24 cellular contexts compared by ENCODE assay signal in the genomic region with DNA sequence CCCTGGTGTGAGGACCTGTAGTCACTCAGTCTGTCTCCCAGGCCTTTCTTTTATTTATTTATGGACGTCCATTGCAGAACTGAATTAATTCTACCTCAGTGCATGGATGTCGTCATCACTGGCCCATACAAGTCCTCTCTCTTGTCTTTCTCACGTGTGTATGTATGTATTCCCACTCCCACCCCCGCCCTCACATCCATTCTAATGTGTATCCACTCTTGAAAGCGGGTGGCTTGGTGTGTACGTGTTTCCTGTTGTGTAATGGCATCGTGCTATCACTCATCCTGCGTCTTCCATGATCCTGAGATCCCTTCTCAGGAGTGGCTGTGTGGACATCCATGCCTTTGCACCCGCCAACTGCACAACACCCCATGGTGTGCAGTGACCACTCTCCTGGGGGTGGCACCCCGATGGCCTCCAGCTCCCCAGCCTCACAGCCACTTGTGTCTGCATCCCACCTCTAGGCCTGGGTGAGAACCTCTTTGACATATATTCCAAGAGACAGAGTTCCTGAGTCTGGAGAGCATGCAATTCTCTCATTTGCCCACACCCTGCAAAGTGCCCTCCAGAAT. TPM values are rescaled to one million over a fixed set of nuclear protein-coding genes. Genes with fewer than 3 reads are reported as not detected.
DNase-seq lines count a peak whose midpoint lies in the region; ATAC-seq, FAIRE-seq and TF ChIP-seq lines count a peak whose summit lies in the region.
"Had no signal": no experiment of that assay in that cellular context is flagged by ENCODE, and none has a peak within 500 bp of the region (broad histone marks: within the 10 kb centered on the region; RNA-seq: fewer than 3 reads in every experiment).

No MANE protein-coding gene starts in this region.

- H3K36me3 ChIP-seq in HepG2 (replicated peaks in 1 of 2; ENCODE audit: control insufficient read depth in 1 of 2, insufficient read depth in 2 of 2, low read length in 2 of 2) (no peaks in the 10 kb centered on the region), right lobe of liver (no peaks in the 10 kb centered on the region), H1 (ENCODE audit: control insufficient read depth in 2 of 4, insufficient read depth in 4 of 4, low read length in 3 of 4) (no peaks in the 10 kb centered on the region), PC-9 (ENCODE audit: low read depth) (no peaks in the 10 kb centered on the region)
- H3K36me3 ChIP-seq: BLaER1 treated with 17β-estradiol and CSF1 and Interleukin-3, amounts not matched to agents 10 nM and 100 nM; MG63; SJSA1 had no signal

- no peaks in the 10 kb centered on the region for H3K79me1 ChIP-seq in H1 (ENCODE audit: low read depth, low read length)

- H3K79me2 ChIP-seq in HepG2 (ENCODE audit: insufficient read depth, low read length) (no peaks in the 10 kb centered on the region), H1 (ENCODE audit: control insufficient read depth in 1 of 2, insufficient read depth in 2 of 2, low read length in 2 of 2) (no peaks in the 10 kb centered on the region), PC-9 (ENCODE audit: low read depth) (no peaks in the 10 kb centered on the region)

- H4K20me1 ChIP-seq in HepG2 (ENCODE audit: insufficient read depth, low read length) (no peaks in the 10 kb centered on the region), H1 (replicated peaks in 1 of 2; ENCODE audit: control insufficient read depth in 1 of 2, insufficient read depth in 2 of 2, low read length in 2 of 2) (no peaks in the 10 kb centered on the region), PC-9 (ENCODE audit: insufficient read depth) (no peaks in the 10 kb centered on the region)
- H4K20me1 ChIP-seq: BLaER1 treated with 17β-estradiol and CSF1 and Interleukin-3, amounts not matched to agents 10 nM and 100 nM had no signal

- in situ Hi-C loops in HepG2 (cut with HindIII; ENCODE audit: extremely low pct_ligation_motif_present, low pct_unique_long_range_greater_than_20kb) = no loop called here

- FAIRE-seq in HepG2 (lab: Jason Lieb, UNC) (no peak), H1 (lab: Jason Lieb, UNC) (no peak)
- FAIRE-seq: A549 had no signal

- no peak overlapping the region for H2BK120ac ChIP-seq in H1 (replicated peaks; ENCODE audit: low read depth, low read length)

- H2BK15ac ChIP-seq in H1 (ENCODE audit: low read length) = no peak overlapping the region

- H2AFZ ChIP-seq in HepG2 (ENCODE audit: low read length) (no peak overlapping the region), H1 (ENCODE audit: low read length) (no peak overlapping the region), PC-9 (no peak overlapping the region)

- BruUV-seq in HepG2 (replicated peaks; lab: Mats Ljungman, UMichigan) = no TSS peak
- no TSS peak for BruUV-seq in PC-9 (replicated peaks; lab: Mats Ljungman, UMichigan)

- DNase-seq in HepG2 (ENCODE audit: low spot score) (no peak), right lobe of liver (no peak), H1 (ENCODE audit: low read depth in 1 of 2, low spot score in 2 of 2) (peak in 1 of 2 experiments; percentile 19), sciatic nerve (ENCODE audit: low spot score) (peak; percentile 8), PC-9 (no peak), HEK293T (ENCODE audit: extremely low spot score) (no peak)
- DNase-seq: AML-193; CD4-positive, alpha-beta T cell; DMS53; GOT3; KG1; MG63; NCI-H2029; NCI-H446 treated with DMSO at 0.1 percent for 48 hours; NCI-H526 treated with DMSO at 0.1 percent for 48 hours; Right ventricle myocardium superior; RPMI8226 had no signal

- no peak overlapping the region for H4K5ac ChIP-seq in H1 (ENCODE audit: insufficient read length, low read depth, low read length)

- 5% methylated on average over 9 of the region's 10 CpGs for WGBS in HepG2 (ENCODE audit: low lambda C conversion rate)
- 79% methylated on average over 9 of the region's 10 CpGs for WGBS in right lobe of liver (ENCODE audit: insufficient coverage, low coverage, low lambda C conversion rate, missing lambda C conversion rate)
- WGBS in H1 (ENCODE audit: extremely low coverage in 1 of 2, insufficient coverage in 1 of 2, insufficient read length in 1 of 2, insufficient replicate concordance in 2 of 2, low coverage in 1 of 2, low lambda C conversion rate in 2 of 2, missing lambda C conversion rate in 1 of 2), 2 experiments = 91% methylated on average over 10 of the region's 10 CpGs; no CpG with 5 or more reads in 1 of the 2 experiments

- peaks cover 6 to 53% of the 10 kb centered on the region in 2 experiments for H3K27me3 ChIP-seq in HepG2 (ENCODE audit: control insufficient read depth in 1 of 2, insufficient read depth in 2 of 2, low read length in 2 of 2)
- H3K27me3 ChIP-seq in right lobe of liver = no peaks in the 10 kb centered on the region
- no peaks in the 10 kb centered on the region for H3K27me3 ChIP-seq in H1 (replicated peaks in 1 of 4; ENCODE audit: control insufficient read depth in 3 of 4, extremely low read depth in 1 of 4, insufficient read depth in 3 of 4, low read length in 3 of 4)
- peaks cover 97% of the 10 kb centered on the region for H3K27me3 ChIP-seq in PC-9 (ENCODE audit: insufficient read depth, low read depth)
- H3K27me3 ChIP-seq: BLaER1 treated with 17β-estradiol and CSF1 and Interleukin-3, amounts not matched to agents 10 nM and 100 nM; MG63 had no signal

- TF ChIP-seq RAD21 in HepG2 (CRISPR knock-in tag; IDR thresholded peaks at IDR 0.05) (no peak), H1 (IDR thresholded peaks at IDR 0.05 in 1 of 2, conservative IDR thresholded peaks at IDR 0.05 in 1 of 2; ENCODE audit: low read depth in 2 of 2, low read length in 2 of 2) (no peak)

- H3K9me3 ChIP-seq in HepG2 (ENCODE audit: low read length) (no peaks in the 10 kb centered on the region), right lobe of liver (no peaks in the 10 kb centered on the region), H1 (ENCODE audit: insufficient read depth in 2 of 2, low read depth in 1 of 2, low read length in 1 of 2) (no peaks in the 10 kb centered on the region), PC-9 (ENCODE audit: insufficient read depth, low read depth) (no peaks in the 10 kb centered on the region)
- H3K9me3 ChIP-seq: A549; BLaER1 treated with 17β-estradiol and CSF1 and Interleukin-3, amounts not matched to agents 10 nM and 100 nM; MG63; SJSA1 had no signal

- no peak overlapping the region for H3K27ac ChIP-seq in HepG2 (ENCODE audit: extremely low read length, insufficient read depth, low read length)
- H3K27ac ChIP-seq in right lobe of liver = no peak overlapping the region
- no peak overlapping the region for H3K27ac ChIP-seq in H1 (ENCODE audit: low read depth, low read length)
- H3K27ac ChIP-seq in PC-9 = no peak overlapping the region
- H3K27ac ChIP-seq: A549; BLaER1 treated with 17β-estradiol and CSF1 and Interleukin-3, amounts not matched to agents 10 nM and 100 nM; SJSA1 had no signal

- H3K4me1 ChIP-seq in HepG2 (ENCODE audit: insufficient read depth, low read length) (no peaks in the 10 kb centered on the region), right lobe of liver (no peaks in the 10 kb centered on the region), H1 (replicated peaks in 1 of 4; ENCODE audit: control insufficient read depth in 3 of 4, insufficient read depth in 4 of 4, low read length in 3 of 4) (peaks cover 0 to 6% (median 0%) of the 10 kb centered on the region in 4 experiments; a peak in 1 of 7 replicates), PC-9 (replicated peaks; ENCODE audit: insufficient read depth) (no peaks in the 10 kb centered on the region)
- H3K4me1 ChIP-seq: A549, SJSA1 had no signal

- H3K4me3 ChIP-seq in HepG2 (replicated peaks in 1 of 3; ENCODE audit: insufficient read depth in 1 of 3, low read depth in 2 of 3, low read length in 3 of 3) = no peak overlapping the region
- no peak overlapping the region for H3K4me3 ChIP-seq in right lobe of liver
- H3K4me3 ChIP-seq in H1 (ENCODE audit: extremely low read depth in 1 of 4, insufficient read depth in 2 of 4, low read depth in 3 of 4, low read length in 4 of 4) = no peak overlapping the region
- H3K4me3 ChIP-seq in PC-9 = no peak overlapping the region
- H3K4me3 ChIP-seq: A549; BLaER1 treated with 17β-estradiol and CSF1 and Interleukin-3, amounts not matched to agents 10 nM and 100 nM; MG63; SJSA1 had no signal

- no peaks in the 10 kb centered on the region for H3K23me2 ChIP-seq in H1 (ENCODE audit: low read depth, low read length)

- CTCF ChIA-PET in HepG2 (lab: Yijun Ruan, JAX; ENCODE audit: low intra/inter-chr PET ratio, low total read pairs) (no interaction called here), H1 (lab: Charles Lee; ENCODE audit: partially characterized antibody) (no interaction called here), PC-9 (lab: Charles Lee) (no interaction called here), HEK293T (lab: Yijun Ruan, JAX) (no interaction called here)

- H3K14ac ChIP-seq in H1 (ENCODE audit: insufficient read length) = no peak overlapping the region

- H3K4me2 ChIP-seq in HepG2 (ENCODE audit: low read depth, low read length) (no peak overlapping the region), H1 (ENCODE audit: insufficient read depth in 1 of 2, low read depth in 2 of 2, low read length in 2 of 2) (no peak overlapping the region), PC-9 (no peak overlapping the region)
- H3K4me2 ChIP-seq: A549; BLaER1 treated with 17β-estradiol and CSF1 and Interleukin-3, amounts not matched to agents 10 nM and 100 nM had no signal

- no peak for ATAC-seq in HepG2
- ATAC-seq in right lobe of liver = no peak
- ATAC-seq in sciatic nerve = no peak
- no peak for ATAC-seq in HG02798 (IDR thresholded peaks at IDR 0.05; ENCODE audit: poor library complexity, unreplicated experiment)
- ATAC-seq: A549, HCT116 had no signal

- no peak overlapping the region for H3K18ac ChIP-seq in H1 (ENCODE audit: extremely low read depth, low read length)

- TF ChIP-seq POLR2A in HepG2 (IDR thresholded peaks at IDR 0.05; ENCODE audit: insufficient read depth in 1 of 2, low read depth in 2 of 2, low read length in 2 of 2) (no peak), right lobe of liver (IDR thresholded peaks at IDR 0.05) (no peak), H1 (IDR thresholded peaks at IDR 0.05; ENCODE audit: control extremely low read depth in 1 of 2, low read depth in 2 of 2, low read length in 2 of 2) (no peak)

- intact Hi-C loops in HepG2 (cut with micrococcal nuclease; ENCODE audit: unreplicated experiment) (no loop called here), right lobe of liver (cut with DNase I) (no loop called here), sciatic nerve (cut with DNase I) (no loop called here), PC-9 (cut with micrococcal nuclease; ENCODE audit: unreplicated experiment) (no loop called here)

- no peaks in the 10 kb centered on the region for H3K9me2 ChIP-seq in PC-9 (ENCODE audit: insufficient read depth)

- POLR2A ChIA-PET in HepG2 (lab: Yijun Ruan, JAX) (no interaction called here), H1 (lab: Charles Lee; ENCODE audit: partially characterized antibody) (no interaction called here), PC-9 (lab: Charles Lee; ENCODE audit: unreplicated experiment) (no interaction called here), HEK293T (lab: Yijun Ruan, JAX) (no interaction called here)

- no peak overlapping the region for H2BK20ac ChIP-seq in H1 (ENCODE audit: low read length)

- no peak overlapping the region for H3K9ac ChIP-seq in HepG2 (ENCODE audit: insufficient read depth, low read depth, low read length)
- no peak overlapping the region for H3K9ac ChIP-seq in H1 (replicated peaks in 1 of 4; ENCODE audit: extremely low read depth in 1 of 4, low read depth in 3 of 4, low read length in 3 of 4)
- H3K9ac ChIP-seq: BLaER1 treated with 17β-estradiol and CSF1 and Interleukin-3, amounts not matched to agents 10 nM and 100 nM had no signal

- no peak overlapping the region for H3K4ac ChIP-seq in H1 (replicated peaks; ENCODE audit: insufficient read length, low read depth, low read length)

- no peak overlapping the region for H3K56ac ChIP-seq in H1 (replicated peaks; ENCODE audit: insufficient read length, low read depth, low read length)

- H2BK12ac ChIP-seq in H1 (ENCODE audit: low read depth, low read length) = no peak overlapping the region

- TF ChIP-seq EP300 in HepG2 (IDR thresholded peaks at IDR 0.05; ENCODE audit: low read depth in 2 of 2, low read length in 2 of 2) (no peak), HepG2 (CRISPR knock-in tag; IDR thresholded peaks at IDR 0.05; ENCODE audit: borderline replicate concordance) (no peak), H1 (IDR thresholded peaks at IDR 0.05; ENCODE audit: borderline replicate concordance in 1 of 2, low read depth in 2 of 2, low read length in 2 of 2) (no peak)

- H2AK5ac ChIP-seq in H1 (ENCODE audit: low read depth, low read length) = no peak overlapping the region

- H3F3A ChIP-seq in PC-9 (ENCODE audit: insufficient read depth, low read depth) = no peaks in the 10 kb centered on the region

- peak overlapping the region; percentile 40 for H4K8ac ChIP-seq in H1 (ENCODE audit: extremely low read depth, insufficient read depth, low read length)

- no peak overlapping the region for H3K23ac ChIP-seq in H1 (ENCODE audit: insufficient read length)

- H2BK5ac ChIP-seq in H1 (ENCODE audit: low read depth, low read length) = no peak overlapping the region

- TF ChIP-seq CTCF in HepG2 (CRISPR knock-in tag; IDR thresholded peaks at IDR 0.05) (no peak), right lobe of liver (IDR thresholded peaks at IDR 0.05) (no peak), H1 (IDR thresholded peaks at IDR 0.05; ENCODE audit: control extremely low read depth in 1 of 3, insufficient read depth in 1 of 3, low read depth in 1 of 3, low read length in 3 of 3) (no peak), PC-9 (conservative IDR thresholded peaks at IDR 0.05) (no peak)

- H4K91ac ChIP-seq in H1 (replicated peaks; ENCODE audit: insufficient read length, low read length) = no peak overlapping the region

RNA-seq across cellular contexts. Expression of a gene that starts 3.0 kb away (rescaled TPM):
- total RNA-seq in HepG2 (2016; rRNA removed; fragmentation: Illumina TruSeq; extraction: Trizol) = not detected in 2 replicates
- total RNA-seq in HepG2 (2016; cell fraction: cytosol; rRNA removed; fragmentation: Illumina TruSeq; extraction: Trizol; ENCODE audit: low read depth) = not detected in 2 replicates
- not detected in 2 replicates for total RNA-seq in HepG2 (2016; cell fraction: insoluble cytoplasmic fraction; rRNA removed; fragmentation: Illumina TruSeq; extraction: Trizol)
- not detected in 2 replicates for total RNA-seq in HepG2 (2016; cell fraction: membrane; rRNA removed; fragmentation: Illumina TruSeq; extraction: Trizol)
- total RNA-seq in HepG2 (2016; cell fraction: nucleus; rRNA removed; fragmentation: Illumina TruSeq; extraction: Trizol) = not detected in 2 replicates
- not detected in 2 replicates for polyA plus RNA-seq in HepG2 (2011; rRNA removed)
- not detected in 2 replicates for polyA plus RNA-seq in HepG2 (2011; cell fraction: cytosol; rRNA removed)
- polyA plus RNA-seq in HepG2 (2011; cell fraction: nucleus; rRNA removed) = not detected in 2 replicates
- polyA plus RNA-seq in HepG2 (2012) = not detected in 2 replicates
- not detected in 2 replicates for polyA plus RNA-seq in HepG2 (2016; cell fraction: cytosol; fragmentation: Illumina TruSeq; extraction: Trizol; ENCODE audit: low read depth)
- not detected in 2 replicates for polyA plus RNA-seq in HepG2 (2016; cell fraction: insoluble cytoplasmic fraction; fragmentation: Illumina TruSeq; extraction: Trizol; ENCODE audit: low read depth)
- polyA plus RNA-seq in HepG2 (2016; cell fraction: membrane; fragmentation: Illumina TruSeq; extraction: Trizol; ENCODE audit: low read depth) = not detected in 2 replicates
- not detected in 2 replicates for polyA plus RNA-seq in HepG2 (2016; cell fraction: nucleus; fragmentation: Illumina TruSeq; extraction: Trizol; ENCODE audit: insufficient read depth, low read depth)
- polyA minus RNA-seq in HepG2 (2011; rRNA and poly(A)+ RNA removed; ENCODE audit: low replicate concordance) = not detected in 2 replicates
- not detected in 2 replicates for polyA minus RNA-seq in HepG2 (2011; cell fraction: cytosol; rRNA and poly(A)+ RNA removed)
- not detected in 2 replicates for polyA minus RNA-seq in HepG2 (2011; cell fraction: nucleus; rRNA and poly(A)+ RNA removed)
- 10 to 100 TPM in 1 of 6 experiments, 1 to 10 TPM in 2, not detected in 3; 2.2 to 17.5 (median 9.4) TPM for total RNA-seq in right lobe of liver
- total RNA-seq in H1 (2021; fragmentation: NEBNext Ultra II Directional; extraction: Animal tissue kit (Norgen Biotek cat#: 25700)) = 0.15 and 0.48 TPM in 2 replicates
- 0.17 TPM in 2 replicates for polyA plus RNA-seq in H1 (2011; rRNA removed)
- 0.06 TPM for polyA plus RNA-seq in H1 (2011; cell fraction: cytosol; rRNA removed)
- polyA plus RNA-seq in H1 (2011; cell fraction: nucleus; rRNA removed) = 0.16 TPM
- polyA plus RNA-seq in H1 (2012, experiment 1 of 2) = 0.17 to 0.21 TPM (median 0.21 TPM) in 3 of 4 replicates, not detected in the other
- polyA plus RNA-seq in H1 (2012, experiment 2 of 2) = 0.20 TPM
- 0.16 TPM for polyA plus RNA-seq in H1 (2013, experiment 1 of 2)
- 0.17 TPM for polyA plus RNA-seq in H1 (2013, experiment 2 of 2)
- 0.09 TPM in 1 of 2 replicates, not detected in the other for polyA minus RNA-seq in H1 (2011; rRNA and poly(A)+ RNA removed)
- polyA minus RNA-seq in H1 (2011; cell fraction: cytosol; rRNA and poly(A)+ RNA removed) = not detected
- polyA minus RNA-seq in H1 (2011; cell fraction: nucleus; rRNA and poly(A)+ RNA removed) = 0.40 TPM
- total RNA-seq in sciatic nerve = not detected
- total RNA-seq in PC-9 (2021) = 11.4 and 13.1 TPM in 2 replicates
- total RNA-seq: CD4-positive, alpha-beta T cell; HT1080; Right ventricle myocardium superior; SJSA1 had no signal
- polyA plus RNA-seq: A549 had no signal

RNA-seq across cellular contexts. Expression of a gene that starts 48.7 kb away (rescaled TPM):
- total RNA-seq in HepG2 (2016; rRNA removed; fragmentation: Illumina TruSeq; extraction: Trizol) (not detected in 2 replicates), right lobe of liver (1,000 to 10,000 TPM in 1 of 6 experiments, 100 to 1,000 TPM in 5; 441 to 1,033 (median 702) TPM), sciatic nerve (69.7 TPM), PC-9 (2021) (not detected in 2 replicates)
- total RNA-seq in HepG2 (2016; cell fraction: cytosol; rRNA removed; fragmentation: Illumina TruSeq; extraction: Trizol; ENCODE audit: low read depth) = not detected in 2 replicates
- total RNA-seq in HepG2 (2016; cell fraction: insoluble cytoplasmic fraction; rRNA removed; fragmentation: Illumina TruSeq; extraction: Trizol) = not detected in 2 replicates
- not detected in 2 replicates for total RNA-seq in HepG2 (2016; cell fraction: membrane; rRNA removed; fragmentation: Illumina TruSeq; extraction: Trizol)
- total RNA-seq in HepG2 (2016; cell fraction: nucleus; rRNA removed; fragmentation: Illumina TruSeq; extraction: Trizol) = not detected in 2 replicates
- polyA plus RNA-seq in HepG2 (2011; rRNA removed) (not detected in 2 replicates), H1 (2011; rRNA removed) (0.71 and 1.5 TPM in 2 replicates)
- polyA plus RNA-seq in HepG2 (2011; cell fraction: cytosol; rRNA removed) = not detected in 2 replicates
- polyA plus RNA-seq in HepG2 (2011; cell fraction: nucleus; rRNA removed) = not detected in 2 replicates
- not detected in 2 replicates for polyA plus RNA-seq in HepG2 (2012)
- not detected in 2 replicates for polyA plus RNA-seq in HepG2 (2016; cell fraction: cytosol; fragmentation: Illumina TruSeq; extraction: Trizol; ENCODE audit: low read depth)
- polyA plus RNA-seq in HepG2 (2016; cell fraction: insoluble cytoplasmic fraction; fragmentation: Illumina TruSeq; extraction: Trizol; ENCODE audit: low read depth) = not detected in 2 replicates
- not detected in 2 replicates for polyA plus RNA-seq in HepG2 (2016; cell fraction: membrane; fragmentation: Illumina TruSeq; extraction: Trizol; ENCODE audit: low read depth)
- not detected in 2 replicates for polyA plus RNA-seq in HepG2 (2016; cell fraction: nucleus; fragmentation: Illumina TruSeq; extraction: Trizol; ENCODE audit: insufficient read depth, low read depth)
- polyA minus RNA-seq in HepG2 (2011; rRNA and poly(A)+ RNA removed; ENCODE audit: low replicate concordance) = not detected in 2 replicates
- not detected in 2 replicates for polyA minus RNA-seq in HepG2 (2011; cell fraction: cytosol; rRNA and poly(A)+ RNA removed)
- not detected in 2 replicates for polyA minus RNA-seq in HepG2 (2011; cell fraction: nucleus; rRNA and poly(A)+ RNA removed)
- 0.90 and 1.3 TPM in 2 replicates for total RNA-seq in H1 (2021; fragmentation: NEBNext Ultra II Directional; extraction: Animal tissue kit (Norgen Biotek cat#: 25700))
- 0.45 TPM for polyA plus RNA-seq in H1 (2011; cell fraction: cytosol; rRNA removed)
- 0.81 TPM for polyA plus RNA-seq in H1 (2011; cell fraction: nucleus; rRNA removed)
- polyA plus RNA-seq in H1 (2012, experiment 1 of 2) = 0.39 to 1.4 TPM (median 1.0 TPM) in 4 replicates
- 1.4 TPM for polyA plus RNA-seq in H1 (2012, experiment 2 of 2)
- polyA plus RNA-seq in H1 (2013, experiment 1 of 2) = 0.69 TPM
- 0.75 TPM for polyA plus RNA-seq in H1 (2013, experiment 2 of 2)
- 0.78 TPM in 1 of 2 replicates, not detected in the other for polyA minus RNA-seq in H1 (2011; rRNA and poly(A)+ RNA removed)
- not detected for polyA minus RNA-seq in H1 (2011; cell fraction: cytosol; rRNA and poly(A)+ RNA removed)
- not detected for polyA minus RNA-seq in H1 (2011; cell fraction: nucleus; rRNA and poly(A)+ RNA removed)
- total RNA-seq: CD4-positive, alpha-beta T cell; G401; HT1080; SJSA1 had no signal

RNA-seq across cellular contexts. Expression of a gene that starts 49.1 kb away (rescaled TPM):
- total RNA-seq in HepG2 (2016; rRNA removed; fragmentation: Illumina TruSeq; extraction: Trizol) (not detected in 2 replicates), right lobe of liver (1,000 to 10,000 TPM in 1 of 6 experiments, 100 to 1,000 TPM in 5; 711 to 1,315 (median 795) TPM), sciatic nerve (78.8 TPM), PC-9 (2021) (1.9 and 2.3 TPM in 2 replicates)
- not detected in 2 replicates for total RNA-seq in HepG2 (2016; cell fraction: cytosol; rRNA removed; fragmentation: Illumina TruSeq; extraction: Trizol; ENCODE audit: low read depth)
- not detected in 2 replicates for total RNA-seq in HepG2 (2016; cell fraction: insoluble cytoplasmic fraction; rRNA removed; fragmentation: Illumina TruSeq; extraction: Trizol)
- not detected in 2 replicates for total RNA-seq in HepG2 (2016; cell fraction: membrane; rRNA removed; fragmentation: Illumina TruSeq; extraction: Trizol)
- not detected in 2 replicates for total RNA-seq in HepG2 (2016; cell fraction: nucleus; rRNA removed; fragmentation: Illumina TruSeq; extraction: Trizol)
- polyA plus RNA-seq in HepG2 (2011; rRNA removed) (not detected in 2 replicates), H1 (2011; rRNA removed) (2.1 and 2.2 TPM in 2 replicates)
- polyA plus RNA-seq in HepG2 (2011; cell fraction: cytosol; rRNA removed) = not detected in 2 replicates
- polyA plus RNA-seq in HepG2 (2011; cell fraction: nucleus; rRNA removed) = not detected in 2 replicates
- not detected in 2 replicates for polyA plus RNA-seq in HepG2 (2012)
- polyA plus RNA-seq in HepG2 (2016; cell fraction: cytosol; fragmentation: Illumina TruSeq; extraction: Trizol; ENCODE audit: low read depth) = not detected in 2 replicates
- not detected in 2 replicates for polyA plus RNA-seq in HepG2 (2016; cell fraction: insoluble cytoplasmic fraction; fragmentation: Illumina TruSeq; extraction: Trizol; ENCODE audit: low read depth)
- not detected in 2 replicates for polyA plus RNA-seq in HepG2 (2016; cell fraction: membrane; fragmentation: Illumina TruSeq; extraction: Trizol; ENCODE audit: low read depth)
- polyA plus RNA-seq in HepG2 (2016; cell fraction: nucleus; fragmentation: Illumina TruSeq; extraction: Trizol; ENCODE audit: insufficient read depth, low read depth) = not detected in 2 replicates
- not detected in 2 replicates for polyA minus RNA-seq in HepG2 (2011; rRNA and poly(A)+ RNA removed; ENCODE audit: low replicate concordance)
- polyA minus RNA-seq in HepG2 (2011; cell fraction: cytosol; rRNA and poly(A)+ RNA removed) = not detected in 2 replicates
- not detected in 2 replicates for polyA minus RNA-seq in HepG2 (2011; cell fraction: nucleus; rRNA and poly(A)+ RNA removed)
- 1.2 TPM in 2 replicates for total RNA-seq in H1 (2021; fragmentation: NEBNext Ultra II Directional; extraction: Animal tissue kit (Norgen Biotek cat#: 25700))
- 1.7 TPM for polyA plus RNA-seq in H1 (2011; cell fraction: cytosol; rRNA removed)
- polyA plus RNA-seq in H1 (2011; cell fraction: nucleus; rRNA removed) = 1.9 TPM
- polyA plus RNA-seq in H1 (2012, experiment 1 of 2) = 0.48 to 1.3 TPM (median 1.2 TPM) in 4 replicates
- 1.3 TPM for polyA plus RNA-seq in H1 (2012, experiment 2 of 2)
- 0.91 TPM for polyA plus RNA-seq in H1 (2013, experiment 1 of 2)
- 0.87 TPM for polyA plus RNA-seq in H1 (2013, experiment 2 of 2)
- polyA minus RNA-seq in H1 (2011; rRNA and poly(A)+ RNA removed) = 1.0 TPM in 1 of 2 replicates, not detected in the other
- not detected for polyA minus RNA-seq in H1 (2011; cell fraction: cytosol; rRNA and poly(A)+ RNA removed)
- polyA minus RNA-seq in H1 (2011; cell fraction: nucleus; rRNA and poly(A)+ RNA removed) = not detected
- total RNA-seq: CD4-positive, alpha-beta T cell; HT1080; SJSA1 had no signal

Comparison
In these comparisons a context has a peak if more than half of its experiments do, and no peak if none do; other contexts are left out.
1. RNA of a gene that starts 48.7 kb away (total RNA-seq): 441 to 1,033 TPM in right lobe of liver and 69.7 TPM in sciatic nerve (single experiment); 0.90 to 1.3 TPM in H1, not detected in HepG2 and not detected in PC-9; every median in the first group is over 10 times any median in the second.
2. RNA of a gene that starts 49.1 kb away (total RNA-seq): 711 to 1,315 TPM in right lobe of liver and 78.8 TPM in sciatic nerve (single experiment); 1.9 to 2.3 TPM in PC-9, 1.2 TPM in H1 and not detected in HepG2; every median in the first group is over 10 times any median in the second.